8 cellular contexts compared by ENCODE assay signal in genomic region chr19:48634424-48635262, GRCh38. TPM values are rescaled to one million over a fixed set of nuclear protein-coding genes. Genes with fewer than 3 reads are reported as not detected.
DNase-seq lines count a peak whose midpoint lies in the region; ATAC-seq and TF ChIP-seq lines count a peak whose summit lies in the region.

No MANE protein-coding gene starts in this region.

- H3K79me2 ChIP-seq in OCI-LY3 (ENCODE audit: low read length), result peaks cover 16% of the 10 kb centered on the region

- H3K9me3 Mint-ChIP-seq in endodermal cell, result peaks cover 2% of the 10 kb centered on the region
- no peaks in the 10 kb centered on the region for H3K9me3 Mint-ChIP-seq in mesothelial cell of epicardium

- H3K36me3 Mint-ChIP-seq in endodermal cell (ENCODE audit: low read depth) (peaks cover 9% of the 10 kb centered on the region), mesothelial cell of epicardium (peaks cover 11% of the 10 kb centered on the region)

- H3K9me3 ChIP-seq in A673 (ENCODE audit: low read depth, low read length, poor library complexity, severe bottlenecking), result no peaks in the 10 kb centered on the region
- no peaks in the 10 kb centered on the region for H3K9me3 ChIP-seq in OCI-LY3 (ENCODE audit: insufficient read depth, low read length)
- H3K9me3 ChIP-seq in endodermal cell (ENCODE audit: control insufficient read depth, low read length), result no peaks in the 10 kb centered on the region

- WGBS in endodermal cell (ENCODE audit: insufficient coverage in 1 of 2, insufficient read length in 1 of 2), 2 experiments, result 12 to 41% methylated on average over 8 to 37 of the region's 37 CpGs

- H3K4me3 Mint-ChIP-seq in endodermal cell (peak overlapping the region; percentile 43), mesothelial cell of epicardium (peak overlapping the region; percentile 67)

- H3K27ac ChIP-seq in A673 (ENCODE audit: low read depth, low read length, poor library complexity, severe bottlenecking) (peak overlapping the region; percentile 91), OCI-LY3 (ENCODE audit: low read length) (peak overlapping the region; percentile 76), endodermal cell (ENCODE audit: low read depth, low read length) (peak overlapping the region; percentile 69)

- peak; percentile 20 for ATAC-seq in GM18909 (IDR thresholded peaks at IDR 0.05; ENCODE audit: poor library complexity, unreplicated experiment)

- H4K20me1 ChIP-seq in OCI-LY3 (ENCODE audit: insufficient read depth, low read length), result no peaks in the 10 kb centered on the region

- H3K4me1 ChIP-seq in A673 (ENCODE audit: insufficient read depth, low read length, poor library complexity, severe bottlenecking), result peaks cover 53% of the 10 kb centered on the region
- H3K4me1 ChIP-seq in OCI-LY3 (ENCODE audit: low read length), result peaks cover 45% of the 10 kb centered on the region
- H3K4me1 ChIP-seq in endodermal cell (ENCODE audit: control insufficient read depth, insufficient read depth, low read length), result peaks cover 18% of the 10 kb centered on the region

- TF ChIP-seq CTCF in A673 (conservative IDR thresholded peaks at IDR 0.05; ENCODE audit: low read depth, low read length) (no peak), OCI-LY3 (IDR thresholded peaks at IDR 0.05; ENCODE audit: low read depth, low read length) (no peak), endodermal cell (conservative IDR thresholded peaks at IDR 0.05) (no peak), mesothelial cell of epicardium (IDR thresholded peaks at IDR 0.05; ENCODE audit: unreplicated experiment) (no peak)

- H3K27me3 ChIP-seq in A673 (replicated peaks; ENCODE audit: insufficient read depth, low read depth, low read length, poor library complexity), result no peaks in the 10 kb centered on the region
- H3K27me3 ChIP-seq in OCI-LY3 (ENCODE audit: low read depth, low read length), result no peaks in the 10 kb centered on the region
- H3K27me3 ChIP-seq in endodermal cell (ENCODE audit: control insufficient read depth, insufficient read depth, low read length, poor library complexity, severe bottlenecking), result peaks cover 11% of the 10 kb centered on the region

- H2AFZ ChIP-seq in OCI-LY3 (ENCODE audit: low read depth, low read length), result peak overlapping the region; percentile 30; the same call in 1 of the 2 replicates

- peak overlapping the region; percentile 90 for H3K27ac Mint-ChIP-seq in endodermal cell
- peak overlapping the region; percentile 93 for H3K27ac Mint-ChIP-seq in mesothelial cell of epicardium

- H3K36me3 ChIP-seq in A673 (ENCODE audit: insufficient read depth, low read length, poor library complexity, severe bottlenecking), result peaks cover 19% of the 10 kb centered on the region
- peaks cover 13% of the 10 kb centered on the region for H3K36me3 ChIP-seq in OCI-LY3 (replicated peaks; ENCODE audit: low read depth, low read length)
- H3K36me3 ChIP-seq in endodermal cell (ENCODE audit: control insufficient read depth, insufficient read depth, low read length), result no peaks in the 10 kb centered on the region

- intact Hi-C loops in A673 (cut with micrococcal nuclease; ENCODE audit: unreplicated experiment), result no loop called here

- H3K27me3 Mint-ChIP-seq in endodermal cell (ENCODE audit: insufficient read depth) (peaks cover 33% of the 10 kb centered on the region), mesothelial cell of epicardium (ENCODE audit: low read depth) (no peaks in the 10 kb centered on the region)

- POLR2A ChIA-PET in A673 (lab: Charles Lee; ENCODE audit: low non-redundant PET), result interaction anchor here (0.9 kb wide), 1 partner anchor 11 kb away, joined by 3 read pairs; no protein-coding TSS in a partner anchor

- peaks cover 22% of the 10 kb centered on the region for H3K4me1 Mint-ChIP-seq in endodermal cell
- H3K4me1 Mint-ChIP-seq in mesothelial cell of epicardium, result peaks cover 44% of the 10 kb centered on the region

- peak overlapping the region; percentile 67 for H3K4me3 ChIP-seq in A673 (ENCODE audit: low read depth, low read length, poor library complexity, severe bottlenecking)
- H3K4me3 ChIP-seq in OCI-LY3 (ENCODE audit: low read length), result peak overlapping the region; percentile 77
- H3K4me3 ChIP-seq in endodermal cell (ENCODE audit: low read length), result peak overlapping the region; percentile 60

- DNase-seq in A673 (ENCODE audit: low spot score) (peak; percentile 99), HuH-7.5 (ENCODE audit: low spot score) (peak; percentile 96), endodermal cell (peak; percentile 98), mesothelial cell of epicardium (ENCODE audit: low spot score in 2 of 2, unreplicated experiment in 2 of 2) (peak; percentile 85 to 89)
- DNase-seq in activated CD8-positive, alpha-beta memory T cell treated with anti-CD3 and anti-CD28 coated beads, Interleukin-2, amount 50 U/mL, for 48 hours, result peak; percentile 96
- peak; percentile 86 for DNase-seq in stimulated activated CD8-positive, alpha-beta memory T cell treated with anti-CD3 and anti-CD28 coated beads, Interleukin-15, amount 100 ng/mL, for 24 hours (ENCODE audit: low read depth)

- no TSS peak for BruUV-seq in A673 (replicated peaks; lab: Mats Ljungman, UMichigan)

- CTCF ChIA-PET in A673 (lab: Charles Lee), result no interaction called here

- H3K9ac ChIP-seq in OCI-LY3 (ENCODE audit: low read length), result peak overlapping the region; percentile 83
- peak overlapping the region; percentile 23 for H3K9ac ChIP-seq in endodermal cell (ENCODE audit: extremely low read depth, low read length, poor library complexity, severe bottlenecking)

- H3K4me2 ChIP-seq in OCI-LY3 (ENCODE audit: low read length), result peak overlapping the region; percentile 95

RNA-seq across cellular contexts. Expression of gene DBP, which starts 2.5 kb away (rescaled TPM):
- total RNA-seq in A673 (2021) (14.2 and 22.1 TPM in 2 replicates), endodermal cell (10 to 100 TPM in 1 of 2 donors, 1 to 10 TPM in 1; 5.3 to 13.1 TPM), mesothelial cell of epicardium (11.5 to 13.2 TPM (median 13.1 TPM) in 3 replicates)
- polyA plus RNA-seq in endodermal cell (2013, experiment 1 of 2), result 9.7 TPM
- polyA plus RNA-seq in endodermal cell (2013, experiment 2 of 2), result 8.4 TPM

RNA-seq across cellular contexts. Expression of gene CA11, which starts 11.3 kb away (rescaled TPM):
- total RNA-seq in A673 (2021) (36.8 and 38.2 TPM in 2 replicates), endodermal cell (10 to 100 TPM; 75.0 to 82.6 TPM), mesothelial cell of epicardium (48.2 to 55.0 TPM (median 53.1 TPM) in 3 replicates)
- polyA plus RNA-seq in endodermal cell (2013, experiment 1 of 2), result 39.5 TPM
- polyA plus RNA-seq in endodermal cell (2013, experiment 2 of 2), result 28.4 TPM

RNA-seq across cellular contexts. Expression of gene SPHK2, which starts 15.3 kb away (rescaled TPM):
- total RNA-seq in A673 (2021) (38.8 and 43.0 TPM in 2 replicates), endodermal cell (100 to 1,000 TPM in 1 of 2 donors, 10 to 100 TPM in 1; 99.5 to 114 TPM), mesothelial cell of epicardium (25.3 to 28.6 TPM (median 27.7 TPM) in 3 replicates)
- 31.4 TPM for polyA plus RNA-seq in endodermal cell (2013, experiment 1 of 2)
- polyA plus RNA-seq in endodermal cell (2013, experiment 2 of 2), result 30.6 TPM

RNA-seq across cellular contexts. Expression of gene RPL18, which starts 15.7 kb away (rescaled TPM):
- total RNA-seq in A673 (2021) (1,417 and 1,448 TPM in 2 replicates), endodermal cell (1,000 to 10,000 TPM; 1,531 to 1,574 TPM), mesothelial cell of epicardium (1,586 to 1,657 TPM (median 1,644 TPM) in 3 replicates)
- 1,384 TPM for polyA plus RNA-seq in endodermal cell (2013, experiment 1 of 2)
- polyA plus RNA-seq in endodermal cell (2013, experiment 2 of 2), result 1,252 TPM

RNA-seq across cellular contexts. Expression of gene FAM83E, which starts 19.8 kb away (rescaled TPM):
- total RNA-seq in A673 (2021) (5.5 and 6.1 TPM in 2 replicates), endodermal cell (1 to 10 TPM; 4.4 to 5.7 TPM), mesothelial cell of epicardium (2.5 to 3.9 TPM (median 3.7 TPM) in 3 replicates)
- 0.36 TPM for polyA plus RNA-seq in endodermal cell (2013, experiment 1 of 2)
- 0.37 TPM for polyA plus RNA-seq in endodermal cell (2013, experiment 2 of 2)

Comparison
In these comparisons a context has a peak if more than half of its experiments do, and no peak if none do; other contexts are left out.
1. Peak in every context shown above with its lines: DNase-seq, ATAC-seq, H3K4me3 ChIP-seq and H3K27ac ChIP-seq.